1 cellular context compared by ENCODE assay signal in the genomic region with DNA sequence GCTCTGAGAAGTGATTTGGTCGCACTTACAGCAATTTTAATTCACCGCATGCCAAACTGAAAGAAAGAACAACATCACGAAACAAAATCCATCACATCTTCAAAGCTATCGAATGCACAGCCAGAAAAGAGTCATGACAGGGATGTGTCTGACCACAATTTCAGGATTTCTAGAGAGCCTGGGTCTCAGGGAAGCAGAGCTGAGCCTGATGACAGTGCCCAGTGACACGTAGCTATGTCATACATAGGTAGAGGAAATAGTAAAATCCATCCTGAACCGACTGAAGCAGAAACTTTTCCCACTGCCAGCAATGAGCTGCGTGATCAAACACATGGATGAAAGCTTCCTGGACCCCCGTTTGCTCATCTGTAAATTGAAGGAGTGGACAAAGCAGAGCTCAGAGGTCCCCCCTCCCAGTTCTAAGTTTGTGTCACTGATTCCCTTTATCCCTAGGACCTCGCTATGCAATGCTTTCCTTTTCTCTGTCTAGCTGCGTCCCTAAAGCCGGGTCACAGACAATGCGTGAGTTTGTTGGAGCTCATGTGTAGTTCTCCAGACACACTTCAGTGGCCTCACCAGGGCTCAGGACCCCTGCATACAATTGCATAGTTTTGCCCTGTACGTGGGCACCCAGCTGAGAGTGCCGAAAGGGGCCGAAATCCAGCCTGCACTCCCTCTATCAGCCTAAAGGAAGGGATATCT.
TF ChIP-seq lines count a peak whose summit lies in the region.

No MANE protein-coding gene starts in this region.

TF ChIP-seq in GM23338, 12 proteins besides CTCF, POLR2A, EP300 and RAD21 (continued from another document):
- no peak for TF ChIP-seq ZNF331 (CRISPR knock-in tag; IDR thresholded peaks at IDR 0.05; ENCODE audit: low read depth)
- TF ChIP-seq NANOG (IDR thresholded peaks at IDR 0.05; ENCODE audit: borderline replicate concordance) = no peak
- TF ChIP-seq, protein P1, sequence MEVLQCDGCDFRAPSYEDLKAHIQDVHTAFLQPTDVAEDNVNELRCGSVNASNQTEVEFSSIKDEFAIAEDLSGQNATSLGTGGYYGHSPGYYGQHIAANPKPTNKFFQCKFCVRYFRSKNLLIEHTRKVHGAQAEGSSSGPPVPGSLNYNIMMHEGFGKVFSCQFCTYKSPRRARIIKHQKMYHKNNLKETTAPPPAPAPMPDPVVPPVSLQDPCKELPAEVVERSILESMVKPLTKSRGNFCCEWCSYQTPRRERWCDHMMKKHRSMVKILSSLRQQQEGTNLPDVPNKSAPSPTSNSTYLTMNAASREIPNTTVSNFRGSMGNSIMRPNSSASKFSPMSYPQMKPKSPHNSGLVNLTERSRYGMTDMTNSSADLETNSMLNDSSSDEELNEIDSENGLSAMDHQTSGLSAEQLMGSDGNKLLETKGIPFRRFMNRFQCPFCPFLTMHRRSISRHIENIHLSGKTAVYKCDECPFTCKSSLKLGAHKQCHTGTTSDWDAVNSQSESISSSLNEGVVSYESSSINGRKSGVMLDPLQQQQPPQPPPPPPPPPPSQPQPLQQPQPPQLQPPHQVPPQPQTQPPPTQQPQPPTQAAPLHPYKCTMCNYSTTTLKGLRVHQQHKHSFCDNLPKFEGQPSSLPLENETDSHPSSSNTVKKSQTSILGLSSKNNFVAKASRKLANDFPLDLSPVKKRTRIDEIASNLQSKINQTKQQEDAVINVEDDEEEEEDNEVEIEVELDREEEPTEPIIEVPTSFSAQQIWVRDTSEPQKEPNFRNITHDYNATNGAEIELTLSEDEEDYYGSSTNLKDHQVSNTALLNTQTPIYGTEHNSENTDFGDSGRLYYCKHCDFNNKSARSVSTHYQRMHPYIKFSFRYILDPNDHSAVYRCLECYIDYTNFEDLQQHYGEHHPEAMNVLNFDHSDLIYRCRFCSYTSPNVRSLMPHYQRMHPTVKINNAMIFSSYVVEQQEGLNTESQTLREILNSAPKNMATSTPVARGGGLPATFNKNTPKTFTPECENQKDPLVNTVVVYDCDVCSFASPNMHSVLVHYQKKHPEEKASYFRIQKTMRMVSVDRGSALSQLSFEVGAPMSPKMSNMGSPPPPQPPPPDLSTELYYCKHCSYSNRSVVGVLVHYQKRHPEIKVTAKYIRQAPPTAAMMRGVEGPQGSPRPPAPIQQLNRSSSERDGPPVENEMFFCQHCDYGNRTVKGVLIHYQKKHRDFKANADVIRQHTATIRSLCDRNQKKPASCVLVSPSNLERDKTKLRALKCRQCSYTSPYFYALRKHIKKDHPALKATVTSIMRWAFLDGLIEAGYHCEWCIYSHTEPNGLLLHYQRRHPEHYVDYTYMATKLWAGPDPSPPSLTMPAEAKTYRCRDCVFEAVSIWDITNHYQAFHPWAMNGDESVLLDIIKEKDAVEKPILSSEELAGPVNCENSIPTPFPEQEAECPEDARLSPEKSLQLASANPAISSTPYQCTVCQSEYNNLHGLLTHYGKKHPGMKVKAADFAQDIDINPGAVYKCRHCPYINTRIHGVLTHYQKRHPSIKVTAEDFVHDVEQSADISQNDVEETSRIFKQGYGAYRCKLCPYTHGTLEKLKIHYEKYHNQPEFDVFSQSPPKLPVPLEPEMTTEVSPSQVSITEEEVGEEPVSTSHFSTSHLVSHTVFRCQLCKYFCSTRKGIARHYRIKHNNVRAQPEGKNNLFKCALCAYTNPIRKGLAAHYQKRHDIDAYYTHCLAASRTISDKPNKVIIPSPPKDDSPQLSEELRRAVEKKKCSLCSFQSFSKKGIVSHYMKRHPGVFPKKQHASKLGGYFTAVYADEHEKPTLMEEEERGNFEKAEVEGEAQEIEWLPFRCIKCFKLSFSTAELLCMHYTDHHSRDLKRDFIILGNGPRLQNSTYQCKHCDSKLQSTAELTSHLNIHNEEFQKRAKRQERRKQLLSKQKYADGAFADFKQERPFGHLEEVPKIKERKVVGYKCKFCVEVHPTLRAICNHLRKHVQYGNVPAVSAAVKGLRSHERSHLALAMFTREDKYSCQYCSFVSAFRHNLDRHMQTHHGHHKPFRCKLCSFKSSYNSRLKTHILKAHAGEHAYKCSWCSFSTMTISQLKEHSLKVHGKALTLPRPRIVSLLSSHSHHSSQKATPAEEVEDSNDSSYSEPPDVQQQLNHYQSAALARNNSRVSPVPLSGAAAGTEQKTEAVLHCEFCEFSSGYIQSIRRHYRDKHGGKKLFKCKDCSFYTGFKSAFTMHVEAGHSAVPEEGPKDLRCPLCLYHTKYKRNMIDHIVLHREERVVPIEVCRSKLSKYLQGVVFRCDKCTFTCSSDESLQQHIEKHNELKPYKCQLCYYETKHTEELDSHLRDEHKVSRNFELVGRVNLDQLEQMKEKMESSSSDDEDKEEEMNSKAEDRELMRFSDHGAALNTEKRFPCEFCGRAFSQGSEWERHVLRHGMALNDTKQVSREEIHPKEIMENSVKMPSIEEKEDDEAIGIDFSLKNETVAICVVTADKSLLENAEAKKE (CRISPR knock-in tag; IDR thresholded peaks at IDR 0.05) = no peak
- no peak for TF ChIP-seq JUNB (IDR thresholded peaks at IDR 0.05; ENCODE audit: unreplicated experiment)
- no peak for TF ChIP-seq POLR2AphosphoS5 (IDR thresholded peaks at IDR 0.05; ENCODE audit: low read depth)
- TF ChIP-seq ZNF114 (CRISPR knock-in tag; IDR thresholded peaks at IDR 0.05) = no peak
